18 cellular contexts compared by ENCODE assay signal in genomic region chr2:203432811-203433210, GRCh38.
DNase-seq lines count a peak whose midpoint lies in the region; ATAC-seq, FAIRE-seq and TF ChIP-seq lines count a peak whose summit lies in the region.
"Had no signal": no experiment of that assay in that cellular context is flagged by ENCODE, and none has a peak within 500 bp of the region (broad histone marks: within the 10 kb centered on the region; RNA-seq: fewer than 3 reads in every experiment).

No MANE protein-coding gene starts in this region.

- CTCF ChIA-PET in A549 (lab: Yijun Ruan, JAX), result interaction anchor here (1.4 to 1.6 kb wide), 2 partner anchors 23 to 384 kb away, joined by 3 to 4 read pairs; no protein-coding TSS in a partner anchor

- TF ChIP-seq POLR2A in A549 (IDR thresholded peaks at IDR 0.05; ENCODE audit: low read length), result no peak
- TF ChIP-seq POLR2A in GM12892 (IDR thresholded peaks at IDR 0.05; ENCODE audit: low read depth, low read length), result no peak

- 86% methylated on average over 6 of the region's 6 CpGs for WGBS in A549 (ENCODE audit: missing lambda C conversion rate)
- WGBS in GM23248 (ENCODE audit: low coverage in 1 of 2, low lambda C conversion rate in 2 of 2, missing lambda C conversion rate in 2 of 2), 2 experiments, result 81 to 84% methylated on average over 6 of the region's 6 CpGs

- H3K27me3 Mint-ChIP-seq in nephron progenitor cell (ENCODE audit: low read depth, poor library complexity) (no peaks in the 10 kb centered on the region), GM23338 (ENCODE audit: insufficient read depth, low read depth, poor library complexity) (no peaks in the 10 kb centered on the region)
- H3K27me3 Mint-ChIP-seq: CD4-positive, CD25-positive, alpha-beta regulatory T cell; T-cell had no signal

- H3K9me3 ChIP-seq in A549 (no peaks in the 10 kb centered on the region), GM23248 (ENCODE audit: low read depth) (no peaks in the 10 kb centered on the region)

- H3K9me2 ChIP-seq in GM23248 (ENCODE audit: insufficient read depth) (no peaks in the 10 kb centered on the region), GM23338 (ENCODE audit: insufficient read depth) (no peaks in the 10 kb centered on the region)

- H3K4me1 ChIP-seq in A549 (peaks cover 4% of the 10 kb centered on the region; the same call in 1 of the 3 replicates), GM23248 (ENCODE audit: insufficient read depth) (peaks cover 29% of the 10 kb centered on the region), GM23338 (ENCODE audit: insufficient read depth) (no peaks in the 10 kb centered on the region)

- in situ Hi-C loops in GM23248 (cut with MboI), result no loop called here

- peaks cover 60% of the 10 kb centered on the region for H3K79me2 ChIP-seq in GM23248 (ENCODE audit: insufficient read depth)
- H3K79me2 ChIP-seq in GM23338 (replicated peaks; ENCODE audit: insufficient read depth), result no peaks in the 10 kb centered on the region

- H3K27ac ChIP-seq in A549 (no peak overlapping the region), GM23248 (peak overlapping the region; percentile 10; the same call in 1 of the 2 replicates), VCaP (peak overlapping the region; percentile 20; the same call in 1 of the 2 replicates), GM23338 (ENCODE audit: low read depth) (no peak overlapping the region)
- H3K27ac ChIP-seq: RWPE1 had no signal

- TF ChIP-seq EP300 in A549 (IDR thresholded peaks at IDR 0.05), result no peak

- H3K36me3 Mint-ChIP-seq in nephron progenitor cell (ENCODE audit: low read depth) (peaks cover 49% of the 10 kb centered on the region), GM23338 (ENCODE audit: low read depth) (peaks cover 28% of the 10 kb centered on the region; the same call in 2 of the 3 replicates)

- H3K9me3 Mint-ChIP-seq in nephron progenitor cell, result no peaks in the 10 kb centered on the region
- H3K9me3 Mint-ChIP-seq in GM23338, result no peaks in the 10 kb centered on the region; the same call in 2 of the 3 replicates
- H3K9me3 Mint-ChIP-seq: CD4-positive, CD25-positive, alpha-beta regulatory T cell; T-cell had no signal

- TF ChIP-seq CTCF in A549 (IDR thresholded peaks at IDR 0.05) (no peak), VCaP (conservative IDR thresholded peaks at IDR 0.05) (no peak), nephron progenitor cell (IDR thresholded peaks at IDR 0.05) (no peak), GM23338 (conservative IDR thresholded peaks at IDR 0.05; ENCODE audit: low read depth in 2 of 2) (no peak)

- H3F3A ChIP-seq in GM23248 (ENCODE audit: insufficient read depth) (peaks cover 94% of the 10 kb centered on the region), GM23338 (replicated peaks; ENCODE audit: low read depth) (no peaks in the 10 kb centered on the region)

- H3K4me3 Mint-ChIP-seq in nephron progenitor cell (no peak overlapping the region), GM23338 (no peak overlapping the region)
- H3K4me3 Mint-ChIP-seq: CD4-positive, CD25-positive, alpha-beta regulatory T cell; T-cell had no signal

- H3K9ac ChIP-seq in GM23248, result no peak overlapping the region

- peak; percentile 39 for FAIRE-seq in A549 (lab: Jason Lieb, UNC)
- no peak for FAIRE-seq in GM12892 (lab: Jason Lieb, UNC)
- FAIRE-seq: D721Med, HTR-8/SVneo, K562 had no signal

- POLR2A ChIA-PET in A549 (lab: Yijun Ruan, JAX), result no interaction called here

- H2AFZ ChIP-seq in GM23248 (no peak overlapping the region), GM23338 (no peak overlapping the region)

- DNase-seq in A549 (ENCODE audit: low read depth in 1 of 2, low spot score in 1 of 2) (no peak), GM23248 (no peak), nephron progenitor cell (no peak), GM23338 (ENCODE audit: low spot score) (no peak), GM12892 (ENCODE audit: insufficient read length) (no peak), NCI-H146 (lab: John Stamatoyannopoulos, UW) (no peak)
- DNase-seq: ACHN; CD4-positive, CD25-positive, alpha-beta regulatory T cell; NCI-H1092; NCI-H187 treated with DMSO at 0.1 percent for 48 hours; NCI-H510A treated with DMSO at 0.1 percent for 48 hours; T-cell had no signal

- no peaks in the 10 kb centered on the region for H3K27me3 ChIP-seq in GM23248 (replicated peaks; ENCODE audit: insufficient read depth)
- no peaks in the 10 kb centered on the region for H3K27me3 ChIP-seq in GM23338 (ENCODE audit: insufficient read depth)

- H3K27ac Mint-ChIP-seq in nephron progenitor cell, result peak overlapping the region; percentile 64
- H3K27ac Mint-ChIP-seq in GM23338, result no peak overlapping the region
- H3K27ac Mint-ChIP-seq: CD4-positive, CD25-positive, alpha-beta regulatory T cell; T-cell had no signal

- no peak for TF ChIP-seq RAD21 in A549 (conservative IDR thresholded peaks at IDR 0.05 in 1 of 2, IDR thresholded peaks at IDR 0.05 in 1 of 2)

- peaks cover 7% of the 10 kb centered on the region; the same call in 1 of the 2 replicates for H4K20me1 ChIP-seq in GM23248 (ENCODE audit: insufficient read depth)
- H4K20me1 ChIP-seq in GM23338 (replicated peaks; ENCODE audit: insufficient read depth), result no peaks in the 10 kb centered on the region

- ATAC-seq in A549 (no peak), GM23338 (no peak)
- ATAC-seq: HCT116, K562, T-cell had no signal

- H3K36me3 ChIP-seq in GM23248 (ENCODE audit: low read depth) (peaks cover 54% of the 10 kb centered on the region), GM23338 (ENCODE audit: insufficient read depth) (no peaks in the 10 kb centered on the region)

- H3K4me1 Mint-ChIP-seq in nephron progenitor cell (no peaks in the 10 kb centered on the region), GM23338 (no peaks in the 10 kb centered on the region)
- H3K4me1 Mint-ChIP-seq: CD4-positive, CD25-positive, alpha-beta regulatory T cell; T-cell had no signal

- H3K4me2 ChIP-seq in A549, result no peak overlapping the region
- H3K4me2 ChIP-seq in GM23248 (ENCODE audit: unreplicated experiment), result no peak overlapping the region
- no peak overlapping the region for H3K4me2 ChIP-seq in GM23338

- H3K4me3 ChIP-seq in A549 (no peak overlapping the region), GM23248 (no peak overlapping the region), GM23338 (no peak overlapping the region)
- H3K4me3 ChIP-seq: K562 had no signal

TF ChIP-seq in A549, 52 proteins besides CTCF, POLR2A, EP300 and RAD21:
- TF ChIP-seq RCOR1 (IDR thresholded peaks at IDR 0.05; ENCODE audit: low read depth, low read length) (no peak), CHD2 (IDR thresholded peaks at IDR 0.05; ENCODE audit: low read length, partially characterized antibody) (no peak), ZSCAN20 (CRISPR knock-in tag; IDR thresholded peaks at IDR 0.05) (no peak), ELK1 (IDR thresholded peaks at IDR 0.05; ENCODE audit: low read depth, low read length) (no peak), EHF (CRISPR knock-in tag; IDR thresholded peaks at IDR 0.05) (no peak), CBX8 (IDR thresholded peaks at IDR 0.05) (no peak), JUNB (IDR thresholded peaks at IDR 0.05) (no peak), MAFK (IDR thresholded peaks at IDR 0.05; ENCODE audit: partially characterized antibody) (no peak), NR3C1 (IDR thresholded peaks at IDR 0.05) (no peak), MAX (IDR thresholded peaks at IDR 0.05) (no peak), MYC (IDR thresholded peaks at IDR 0.05; ENCODE audit: borderline replicate concordance, low read length) (no peak), ZC3H11A (IDR thresholded peaks at IDR 0.05) (no peak), KDM5A (IDR thresholded peaks at IDR 0.05) (no peak), NPAS2 (CRISPR knock-in tag; IDR thresholded peaks at IDR 0.05; ENCODE audit: borderline replicate concordance) (no peak)

TF ChIP-seq in GM23338, 12 proteins besides CTCF, POLR2A, EP300 and RAD21 (continues in another document):
- no peak for TF ChIP-seq EZH2 (IDR thresholded peaks at IDR 0.05; ENCODE audit: low read depth, unreplicated experiment)
- TF ChIP-seq JUNB (IDR thresholded peaks at IDR 0.05; ENCODE audit: unreplicated experiment), result no peak
- no peak for TF ChIP-seq CREB1 (CRISPR knock-in tag; IDR thresholded peaks at IDR 0.05; ENCODE audit: low read depth)
- TF ChIP-seq POLR2AphosphoS5 (IDR thresholded peaks at IDR 0.05; ENCODE audit: low read depth), result no peak
- TF ChIP-seq, protein P1, sequence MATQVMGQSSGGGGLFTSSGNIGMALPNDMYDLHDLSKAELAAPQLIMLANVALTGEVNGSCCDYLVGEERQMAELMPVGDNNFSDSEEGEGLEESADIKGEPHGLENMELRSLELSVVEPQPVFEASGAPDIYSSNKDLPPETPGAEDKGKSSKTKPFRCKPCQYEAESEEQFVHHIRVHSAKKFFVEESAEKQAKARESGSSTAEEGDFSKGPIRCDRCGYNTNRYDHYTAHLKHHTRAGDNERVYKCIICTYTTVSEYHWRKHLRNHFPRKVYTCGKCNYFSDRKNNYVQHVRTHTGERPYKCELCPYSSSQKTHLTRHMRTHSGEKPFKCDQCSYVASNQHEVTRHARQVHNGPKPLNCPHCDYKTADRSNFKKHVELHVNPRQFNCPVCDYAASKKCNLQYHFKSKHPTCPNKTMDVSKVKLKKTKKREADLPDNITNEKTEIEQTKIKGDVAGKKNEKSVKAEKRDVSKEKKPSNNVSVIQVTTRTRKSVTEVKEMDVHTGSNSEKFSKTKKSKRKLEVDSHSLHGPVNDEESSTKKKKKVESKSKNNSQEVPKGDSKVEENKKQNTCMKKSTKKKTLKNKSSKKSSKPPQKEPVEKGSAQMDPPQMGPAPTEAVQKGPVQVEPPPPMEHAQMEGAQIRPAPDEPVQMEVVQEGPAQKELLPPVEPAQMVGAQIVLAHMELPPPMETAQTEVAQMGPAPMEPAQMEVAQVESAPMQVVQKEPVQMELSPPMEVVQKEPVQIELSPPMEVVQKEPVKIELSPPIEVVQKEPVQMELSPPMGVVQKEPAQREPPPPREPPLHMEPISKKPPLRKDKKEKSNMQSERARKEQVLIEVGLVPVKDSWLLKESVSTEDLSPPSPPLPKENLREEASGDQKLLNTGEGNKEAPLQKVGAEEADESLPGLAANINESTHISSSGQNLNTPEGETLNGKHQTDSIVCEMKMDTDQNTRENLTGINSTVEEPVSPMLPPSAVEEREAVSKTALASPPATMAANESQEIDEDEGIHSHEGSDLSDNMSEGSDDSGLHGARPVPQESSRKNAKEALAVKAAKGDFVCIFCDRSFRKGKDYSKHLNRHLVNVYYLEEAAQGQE (IDR thresholded peaks at IDR 0.05; ENCODE audit: unreplicated experiment), result no peak
- TF ChIP-seq ZNF114 (CRISPR knock-in tag; IDR thresholded peaks at IDR 0.05), result no peak
- no peak for TF ChIP-seq EZH2phosphoT487 (IDR thresholded peaks at IDR 0.05; ENCODE audit: unreplicated experiment)
- no peak for TF ChIP-seq ZNF331 (CRISPR knock-in tag; IDR thresholded peaks at IDR 0.05; ENCODE audit: low read depth)
- TF ChIP-seq ETS1 (IDR thresholded peaks at IDR 0.05), result no peak

Comparison
In these comparisons a context has a peak if more than half of its experiments do, and no peak if none do; other contexts are left out.
1. H3K27ac ChIP-seq: peak in GM23248 (single experiment) and VCaP (single experiment); none in A549 (0 of 2) and GM23338 (single experiment).